ENCODE assay signal across 15 cellular contexts in genomic region chr2:199308567-199308966, GRCh38.
DNase-seq lines count a peak whose midpoint lies in the region; ATAC-seq and TF ChIP-seq lines count a peak whose summit lies in the region.
"Had no signal": no experiment of that assay in that cellular context is flagged by ENCODE, and none has a peak within 500 bp of the region (broad histone marks: within the 10 kb centered on the region; RNA-seq: fewer than 3 reads in every experiment).

No MANE protein-coding gene starts in this region.

- H3K4me3 ChIP-seq in OCI-LY1 (ENCODE audit: low read depth, low read length, poor library complexity, severe bottlenecking) (peak overlapping the region; percentile 57), neuronal stem cell (ENCODE audit: low read length in 2 of 2) (no peak overlapping the region), upper lobe of right lung (no peak overlapping the region)
- H3K4me3 ChIP-seq: BLaER1, GM23248, HAP-1 had no signal

- peak overlapping the region; percentile 81 for H3K4me2 ChIP-seq in OCI-LY1 (ENCODE audit: low read length)
- no peak overlapping the region for H3K4me2 ChIP-seq in neuronal stem cell (ENCODE audit: insufficient read depth, low read length, poor library complexity, severe bottlenecking)

- no peaks in the 10 kb centered on the region for H4K20me1 ChIP-seq in OCI-LY1 (ENCODE audit: insufficient read depth, low read length)
- H4K20me1 ChIP-seq: BLaER1 had no signal

- no peak overlapping the region for H3K4ac ChIP-seq in neuronal stem cell (ENCODE audit: low read length)

- no peak overlapping the region for H2BK5ac ChIP-seq in neuronal stem cell (ENCODE audit: low read length)

- H2AK5ac ChIP-seq in neuronal stem cell (ENCODE audit: low read depth, low read length) = no peak overlapping the region

- H3K9me3 Mint-ChIP-seq in brain = no peaks in the 10 kb centered on the region

- peaks cover 76% of the 10 kb centered on the region for H3K36me3 ChIP-seq in OCI-LY1 (ENCODE audit: insufficient read depth, low read length)
- H3K36me3 ChIP-seq in neuronal stem cell (replicated peaks in 1 of 2; ENCODE audit: control insufficient read depth in 2 of 2, insufficient read depth in 2 of 2, low read length in 2 of 2) = peaks cover 0 to 2% of the 10 kb centered on the region in 2 donors
- no peaks in the 10 kb centered on the region for H3K36me3 ChIP-seq in upper lobe of right lung
- H3K36me3 ChIP-seq: BLaER1, HAP-1 had no signal

- WGBS in neuronal stem cell (ENCODE audit: extremely low coverage in 2 of 2, insufficient read length in 2 of 2, insufficient replicate concordance in 1 of 2), 2 donors = no CpG with 5 or more reads among the region's 14 CpGs

- H3K9me3 ChIP-seq in OCI-LY1 (ENCODE audit: low read length) (no peaks in the 10 kb centered on the region), neuronal stem cell (replicated peaks in 1 of 2; ENCODE audit: control insufficient read depth in 2 of 2, insufficient read depth in 1 of 2, low read depth in 1 of 2, low read length in 2 of 2) (no peaks in the 10 kb centered on the region), upper lobe of right lung (no peaks in the 10 kb centered on the region)
- H3K9me3 ChIP-seq: BLaER1, HAP-1 had no signal

- H3K27ac ChIP-seq in OCI-LY1 (ENCODE audit: low read depth, low read length, poor library complexity, severe bottlenecking) (peak overlapping the region; percentile 98), neuronal stem cell (replicated peaks; ENCODE audit: low read length) (no peak overlapping the region), upper lobe of right lung (no peak overlapping the region)
- H3K27ac ChIP-seq: BLaER1, GM23248 had no signal

- TF ChIP-seq CTCF in OCI-LY1 (IDR thresholded peaks at IDR 0.05; ENCODE audit: low read length) = no peak
- no peak for TF ChIP-seq CTCF in brain (conservative IDR thresholded peaks at IDR 0.05)
- no peak for TF ChIP-seq CTCF in upper lobe of right lung (IDR thresholded peaks at IDR 0.05)

- no peak overlapping the region for H2BK120ac ChIP-seq in neuronal stem cell (ENCODE audit: low read depth, low read length)

- intact Hi-C loops in upper lobe of right lung (cut with DNase I) = no loop called here

- ATAC-seq in upper lobe of right lung = peak; percentile 38

- H2AFZ ChIP-seq in OCI-LY1 (ENCODE audit: low read length) (no peak overlapping the region), neuronal stem cell (ENCODE audit: low read length) (no peak overlapping the region)
- H2AFZ ChIP-seq: GM23248 had no signal

- H3K18ac ChIP-seq in neuronal stem cell (ENCODE audit: low read length) = no peak overlapping the region

- H3K9ac ChIP-seq in OCI-LY1 (ENCODE audit: low read length) = peak overlapping the region; percentile 77
- no peak overlapping the region for H3K9ac ChIP-seq in neuronal stem cell (ENCODE audit: low read depth, low read length, poor library complexity)
- H3K9ac ChIP-seq: BLaER1, GM23248 had no signal

- no peak overlapping the region for H2BK15ac ChIP-seq in neuronal stem cell (ENCODE audit: low read length)

- no peaks in the 10 kb centered on the region for H3K27me3 Mint-ChIP-seq in brain
- H3K27me3 Mint-ChIP-seq: CD4-positive, alpha-beta memory T cell had no signal

- no peak overlapping the region for H4K8ac ChIP-seq in neuronal stem cell (ENCODE audit: low read depth, low read length)

- H4K91ac ChIP-seq in neuronal stem cell (ENCODE audit: low read depth, low read length, poor library complexity) = no peak overlapping the region

- peak overlapping the region; percentile 76 for H3K23ac ChIP-seq in neuronal stem cell (ENCODE audit: low read depth, low read length, poor library complexity)

- no peak overlapping the region for H2BK12ac ChIP-seq in neuronal stem cell (ENCODE audit: low read length)

- H3K4me1 Mint-ChIP-seq in brain = peaks cover 51% of the 10 kb centered on the region
- H3K4me1 Mint-ChIP-seq: CD14-positive monocyte; CD4-positive, alpha-beta memory T cell had no signal

- DNase-seq in neuronal stem cell (ENCODE audit: low spot score) (no peak), upper lobe of right lung (no peak), SIG-M5 (lab: John Stamatoyannopoulos, UW) (no peak)
- DNase-seq in effector CD4-positive, alpha-beta T cell = no peak
- no peak for DNase-seq in activated CD4-positive, alpha-beta T cell treated with anti-CD3 and anti-CD28 coated beads for 4 hours
- DNase-seq: 8988T, DMS79, GDM1, GM23248 had no signal

- no peaks in the 10 kb centered on the region for H3K79me1 ChIP-seq in neuronal stem cell (ENCODE audit: low read depth, low read length)

- H3K4me3 Mint-ChIP-seq in brain = no peak overlapping the region
- H3K4me3 Mint-ChIP-seq: CD14-positive monocyte; CD4-positive, alpha-beta memory T cell had no signal

- no peaks in the 10 kb centered on the region for H3K27me3 ChIP-seq in OCI-LY1 (ENCODE audit: insufficient read depth, low read length)
- H3K27me3 ChIP-seq in neuronal stem cell (ENCODE audit: control insufficient read depth in 3 of 3, insufficient read depth in 3 of 3, low read depth in 1 of 3, low read length in 3 of 3) = no peaks in the 10 kb centered on the region
- H3K27me3 ChIP-seq in upper lobe of right lung = no peaks in the 10 kb centered on the region
- H3K27me3 ChIP-seq: BLaER1 had no signal

- H3K14ac ChIP-seq in neuronal stem cell (ENCODE audit: low read length) = peak overlapping the region; percentile 5

- peaks cover 39% of the 10 kb centered on the region for H3K79me2 ChIP-seq in OCI-LY1 (ENCODE audit: insufficient read depth, low read length)

- H3F3A ChIP-seq in OCI-LY1 (ENCODE audit: insufficient read depth, low read length) = peaks cover 14% of the 10 kb centered on the region; the same call in 1 of the 2 replicates

- peaks cover 100% of the 10 kb centered on the region for H3K4me1 ChIP-seq in OCI-LY1 (ENCODE audit: insufficient read depth, low read length, severe bottlenecking)
- H3K4me1 ChIP-seq in neuronal stem cell (ENCODE audit: control insufficient read depth in 2 of 2, insufficient read depth in 1 of 2, low read depth in 1 of 2, low read length in 2 of 2) = peaks cover 0 to 20% of the 10 kb centered on the region in 2 donors
- no peaks in the 10 kb centered on the region for H3K4me1 ChIP-seq in upper lobe of right lung
- H3K4me1 ChIP-seq: HAP-1 had no signal

- no peaks in the 10 kb centered on the region for H3K9me2 ChIP-seq in OCI-LY1 (ENCODE audit: low read depth, low read length)

- H3K27ac Mint-ChIP-seq in brain = peak overlapping the region in 4 of 5 experiments; percentile 59 to 89 (median 75)
- H3K27ac Mint-ChIP-seq: CD14-positive monocyte; CD4-positive, alpha-beta memory T cell had no signal

- no peaks in the 10 kb centered on the region for H3K36me3 Mint-ChIP-seq in brain
- H3K36me3 Mint-ChIP-seq: CD14-positive monocyte; CD4-positive, alpha-beta memory T cell had no signal
